Comparison of ENCODE assay signal across 13 cellular contexts in the genomic region with DNA sequence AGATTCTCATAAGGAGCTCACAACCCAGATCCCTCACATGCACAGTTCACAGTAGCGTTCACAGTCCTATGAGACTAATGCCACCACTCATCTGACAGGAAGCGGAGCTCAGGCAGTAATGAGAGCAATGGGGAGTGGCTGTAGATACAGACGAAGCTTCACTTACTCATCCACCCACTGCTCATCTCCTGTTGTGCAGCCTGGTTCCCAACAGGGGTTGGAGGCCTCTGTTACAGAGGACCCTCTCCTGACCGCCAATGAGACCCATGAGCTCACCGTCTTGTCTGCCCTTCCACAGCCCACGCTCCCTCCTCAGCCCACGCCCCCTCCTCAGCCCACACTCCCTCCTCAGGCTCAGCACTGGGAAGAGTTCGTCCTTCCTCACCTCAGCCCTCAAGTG. TPM values are rescaled to one million over a fixed set of nuclear protein-coding genes. Genes with fewer than 3 reads are reported as not detected.
DNase-seq lines count a peak whose midpoint lies in the region; ATAC-seq and TF ChIP-seq lines count a peak whose summit lies in the region.
"Had no signal": no experiment of that assay in that cellular context is flagged by ENCODE, and none has a peak within 500 bp of the region (broad histone marks: within the 10 kb centered on the region; RNA-seq: fewer than 3 reads in every experiment).

No MANE protein-coding gene starts in this region.

- 69% methylated on average over 8 of the region's 8 CpGs for WGBS in hepatocyte (ENCODE audit: low lambda C conversion rate, missing lambda C conversion rate)

- no peaks in the 10 kb centered on the region for H3K36me3 Mint-ChIP-seq in activated naive CD8-positive, alpha-beta T cell treated with anti-CD3 and anti-CD28 coated beads, Interleukin-2, amount 50 U/mL, for 24 hours (ENCODE audit: low read depth)

- no peaks in the 10 kb centered on the region for H4K20me1 ChIP-seq in hepatocyte (ENCODE audit: insufficient read depth, poor library complexity, severe bottlenecking)

- no peak for TF ChIP-seq CTCF in WERI-Rb-1 (IDR thresholded peaks at IDR 0.05; ENCODE audit: low read depth, low read length)
- TF ChIP-seq CTCF in hepatocyte (IDR thresholded peaks at IDR 0.05; ENCODE audit: poor library complexity), result no peak

- peak; percentile 70 for DNase-seq in Jurkat, Clone E6-1 (ENCODE audit: low read depth, low spot score)
- DNase-seq in WERI-Rb-1, result peak; percentile 69
- DNase-seq in activated naive CD8-positive, alpha-beta T cell treated with anti-CD3 and anti-CD28 coated beads, Interleukin-2, amount 50 U/mL, for 24 hours, result peak; percentile 42
- peak in 3 of 4 experiments; percentile 10 to 44 (median 35) for DNase-seq in stimulated activated CD4-positive, alpha-beta T cell treated with anti-CD3 and anti-CD28 coated beads, Interleukin-1b, Interleukin-23, amount 100 ng/mL, for 24 hours (ENCODE audit: low read depth in 4 of 4, low spot score in 1 of 4)
- no peak for DNase-seq in NCI-H2029 treated with DMSO at 0.1 percent for 48 hours (lab: John Stamatoyannopoulos, UW)
- no peak for DNase-seq in hepatocyte (ENCODE audit: low spot score)
- DNase-seq in hypothalamus (lab: John Stamatoyannopoulos, UW), result no peak
- no peak for DNase-seq in SHP77 (lab: John Stamatoyannopoulos, UW)
- DNase-seq: DMS 273 treated with DMSO at 0.1 percent for 48 hours, H7, NCI-H2029, uterus had no signal

- H3K4me3 ChIP-seq in Jurkat, Clone E6-1 (ENCODE audit: low read length), result no peak overlapping the region
- no peak overlapping the region for H3K4me3 ChIP-seq in WERI-Rb-1 (ENCODE audit: low read depth, low read length)
- H3K4me3 ChIP-seq in hepatocyte, result no peak overlapping the region
- H3K4me3 ChIP-seq: uterus had no signal

- H3K4me1 Mint-ChIP-seq in activated naive CD8-positive, alpha-beta T cell treated with anti-CD3 and anti-CD28 coated beads, Interleukin-2, amount 50 U/mL, for 24 hours, result peaks cover 46% of the 10 kb centered on the region

- no peaks in the 10 kb centered on the region for H3K9me2 ChIP-seq in hepatocyte (replicated peaks; ENCODE audit: insufficient read depth)

- H3K36me3 ChIP-seq in WERI-Rb-1 (no peaks in the 10 kb centered on the region), hepatocyte (replicated peaks; ENCODE audit: insufficient read depth, low read depth) (no peaks in the 10 kb centered on the region)
- H3K36me3 ChIP-seq: uterus had no signal

- no peaks in the 10 kb centered on the region for H3K27me3 Mint-ChIP-seq in activated naive CD8-positive, alpha-beta T cell treated with anti-CD3 and anti-CD28 coated beads, Interleukin-2, amount 50 U/mL, for 24 hours

- H3K27me3 ChIP-seq in WERI-Rb-1 (ENCODE audit: insufficient read depth, low read depth, severe bottlenecking) (peaks cover 2% of the 10 kb centered on the region), hepatocyte (no peaks in the 10 kb centered on the region)
- H3K27me3 ChIP-seq: uterus had no signal

- H3K4me1 ChIP-seq in hepatocyte (ENCODE audit: insufficient read depth), result peaks cover 24% of the 10 kb centered on the region
- H3K4me1 ChIP-seq: uterus had no signal

- H3K9me3 ChIP-seq in WERI-Rb-1 (ENCODE audit: severe bottlenecking) (no peaks in the 10 kb centered on the region), hepatocyte (ENCODE audit: low read depth) (no peaks in the 10 kb centered on the region)
- H3K9me3 ChIP-seq: uterus had no signal

- no peak overlapping the region for H2AFZ ChIP-seq in hepatocyte

- no peak overlapping the region for H3K4me2 ChIP-seq in hepatocyte

- H3K27ac Mint-ChIP-seq in activated naive CD8-positive, alpha-beta T cell treated with anti-CD3 and anti-CD28 coated beads, Interleukin-2, amount 50 U/mL, for 24 hours, result no peak overlapping the region

- no peaks in the 10 kb centered on the region for H3K79me2 ChIP-seq in hepatocyte

- no peak overlapping the region for H3K27ac ChIP-seq in WERI-Rb-1
- no peak overlapping the region for H3K27ac ChIP-seq in hepatocyte
- H3K27ac ChIP-seq: uterus had no signal

- H3K4me3 Mint-ChIP-seq in activated naive CD8-positive, alpha-beta T cell treated with anti-CD3 and anti-CD28 coated beads, Interleukin-2, amount 50 U/mL, for 24 hours, result no peak overlapping the region
- H3K4me3 Mint-ChIP-seq: nephron had no signal

- ATAC-seq in activated naive CD8-positive, alpha-beta T cell treated with anti-CD3 and anti-CD28 coated beads, Interleukin-2, amount 50 U/mL, for 24 hours, result peak; percentile 91

- no peaks in the 10 kb centered on the region for H3K9me3 Mint-ChIP-seq in activated naive CD8-positive, alpha-beta T cell treated with anti-CD3 and anti-CD28 coated beads, Interleukin-2, amount 50 U/mL, for 24 hours

RNA-seq across cellular contexts. Expression of a gene that starts 39.6 kb away (rescaled TPM):
- not detected for polyA plus RNA-seq in Jurkat, Clone E6-1 (2012; ENCODE audit: insufficient read depth, insufficient read length)
- total RNA-seq in hepatocyte, result 0.60 and 1.3 TPM in 2 replicates
- 1.8 and 3.0 TPM in 2 replicates for polyA plus RNA-seq in hepatocyte
- total RNA-seq: H7 had no signal

RNA-seq across cellular contexts. Expression of a gene that starts 52.8 kb away (rescaled TPM):
- 27.5 TPM for polyA plus RNA-seq in Jurkat, Clone E6-1 (2012; ENCODE audit: insufficient read depth, insufficient read length)
- not detected in 2 replicates for total RNA-seq in hepatocyte
- not detected in 2 replicates for polyA plus RNA-seq in hepatocyte
- total RNA-seq: H7 had no signal

RNA-seq across cellular contexts. Expression of a gene that starts 57.2 kb away (rescaled TPM):
- polyA plus RNA-seq in Jurkat, Clone E6-1 (2012; ENCODE audit: insufficient read depth, insufficient read length), result 13.1 TPM
- 13.1 and 17.9 TPM in 2 replicates for total RNA-seq in hepatocyte
- 18.5 and 26.9 TPM in 2 replicates for polyA plus RNA-seq in hepatocyte

Comparison
In these comparisons a context has a peak if more than half of its experiments do, and no peak if none do; other contexts are left out.
1. DNase-seq: peak in Jurkat, Clone E6-1 (single experiment), WERI-Rb-1 (single experiment), activated naive CD8-positive, alpha-beta T cell treated with anti-CD3 and anti-CD28 coated beads, Interleukin-2, amount 50 U/mL, for 24 hours (single experiment) and stimulated activated CD4-positive, alpha-beta T cell treated with anti-CD3 and anti-CD28 coated beads, Interleukin-1b, Interleukin-23, amount 100 ng/mL, for 24 hours (3 of 4); none in NCI-H2029 treated with DMSO at 0.1 percent for 48 hours (single experiment), hepatocyte (single experiment), hypothalamus (0 of 51) and SHP77 (0 of 2).